1 cellular context compared by ENCODE assay signal in genomic region chr6:90534337-90535025, GRCh38.
TF ChIP-seq lines count a peak whose summit lies in the region.

No MANE protein-coding gene starts in this region.

TF ChIP-seq in K562, 482 proteins besides CTCF, POLR2A, EP300 and RAD21:
- TF ChIP-seq ZNF197 (CRISPR knock-in tag; IDR thresholded peaks at IDR 0.05; ENCODE audit: low read depth) (no peak), NELFE (IDR thresholded peaks at IDR 0.05; ENCODE audit: insufficient read depth, insufficient read length) (no peak), SMARCA5 (IDR thresholded peaks at IDR 0.05) (no peak), DEAF1 (CRISPR knock-in tag; IDR thresholded peaks at IDR 0.05) (no peak), ZBTB8A (IDR thresholded peaks at IDR 0.05; ENCODE audit: partially characterized antibody) (no peak), HMGXB4 (CRISPR knock-in tag; IDR thresholded peaks at IDR 0.05) (no peak), ZKSCAN8 (CRISPR knock-in tag; IDR thresholded peaks at IDR 0.05) (no peak), ZNF57 (CRISPR knock-in tag; IDR thresholded peaks at IDR 0.05) (no peak)
TF ChIP-seq in K562: peak in this region for 0.
